ENCODE assay signal across 1 cellular context in the genomic region with DNA sequence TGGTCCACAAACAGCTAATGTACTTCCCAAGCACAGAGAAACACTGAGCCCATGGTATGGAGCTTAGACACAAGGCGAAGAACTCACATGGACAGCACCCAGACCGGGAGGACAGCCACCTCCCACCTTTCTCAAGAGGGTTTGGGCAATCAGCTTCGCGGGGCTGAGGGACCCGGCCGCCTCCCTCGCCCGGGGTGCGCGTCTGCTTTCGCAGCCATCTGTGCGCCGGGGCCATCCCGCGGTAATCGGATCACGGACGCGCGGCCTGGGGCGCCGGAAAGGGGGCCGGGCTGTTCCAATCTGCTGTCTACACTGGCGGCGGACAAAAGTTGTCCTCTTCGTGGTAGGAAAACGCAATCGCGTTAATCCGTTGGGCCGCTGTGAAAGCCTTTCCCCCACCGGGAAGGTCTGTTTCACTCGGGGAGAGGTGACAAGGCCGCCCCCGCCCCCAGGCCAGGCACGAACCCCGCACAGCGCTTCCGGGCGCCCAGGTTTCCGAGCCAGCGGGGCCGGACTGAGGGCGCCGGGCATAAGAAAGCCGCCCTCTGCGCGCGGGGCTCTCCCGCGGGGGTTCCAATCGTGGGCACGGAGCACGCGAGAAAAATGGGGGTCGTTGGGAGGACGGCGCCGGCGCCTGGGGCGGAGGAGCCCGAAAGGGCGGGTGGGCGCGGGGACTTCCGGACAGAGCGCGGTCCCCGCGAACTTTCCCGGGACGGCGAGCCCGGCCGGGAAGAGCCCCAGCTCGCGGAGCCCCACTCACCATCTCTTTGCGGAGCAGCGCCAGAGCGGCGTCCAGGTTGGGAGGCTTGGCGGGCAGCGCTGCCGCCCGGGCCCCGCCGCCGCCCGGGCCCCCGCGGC.
TF ChIP-seq lines count a peak whose summit lies in the region.

No MANE protein-coding gene starts in this region.

TF ChIP-seq in HepG2, 621 proteins besides CTCF, POLR2A, EP300 and RAD21 (continued from another document):
- TF ChIP-seq BORCS8-MEF2B (CRISPR knock-in tag; IDR thresholded peaks at IDR 0.05) = 0 out of 2 replicates have a peak, but pooled peaks have one; percentile 37
- TF ChIP-seq SALL2 (CRISPR knock-in tag; IDR thresholded peaks at IDR 0.05) = no peak
- no peak for TF ChIP-seq ZNF616 (CRISPR knock-in tag; IDR thresholded peaks at IDR 0.05; ENCODE audit: low read depth)
- TF ChIP-seq THYN1 (CRISPR knock-in tag; IDR thresholded peaks at IDR 0.05; ENCODE audit: borderline replicate concordance, low read depth) = no peak
- TF ChIP-seq ZBTB7B (CRISPR knock-in tag; IDR thresholded peaks at IDR 0.05) = no peak
- TF ChIP-seq SMYD3 (CRISPR knock-in tag; IDR thresholded peaks at IDR 0.05) = no peak
- TF ChIP-seq ELF1 (CRISPR knock-in tag; IDR thresholded peaks at IDR 0.05) = no peak
- TF ChIP-seq RCOR2 (CRISPR knock-in tag; IDR thresholded peaks at IDR 0.05) = no peak
- no peak for TF ChIP-seq SKI (IDR thresholded peaks at IDR 0.05; ENCODE audit: partially characterized antibody)
- peak; percentile 42; the same call in 1 of the 2 replicates for TF ChIP-seq ZNF563 (CRISPR knock-in tag; IDR thresholded peaks at IDR 0.05)
- TF ChIP-seq MAZ (IDR thresholded peaks at IDR 0.05; ENCODE audit: borderline replicate concordance, low read depth, low read length) = no peak
- TF ChIP-seq MAZ (CRISPR knock-in tag; IDR thresholded peaks at IDR 0.05; ENCODE audit: low read depth) = 0 out of 2 replicates have a peak, but pooled peaks have one; percentile 26
- no peak for TF ChIP-seq TARDBP (CRISPR knock-in tag; IDR thresholded peaks at IDR 0.05)
- TF ChIP-seq ATM (IDR thresholded peaks at IDR 0.05; ENCODE audit: borderline replicate concordance) = no peak
- no peak for TF ChIP-seq FIP1L1 (IDR thresholded peaks at IDR 0.05; ENCODE audit: borderline replicate concordance, insufficient read depth, low read depth, low read length)
- no peak for TF ChIP-seq RNF219 (CRISPR knock-in tag; IDR thresholded peaks at IDR 0.05)
- TF ChIP-seq THAP7 (CRISPR knock-in tag; IDR thresholded peaks at IDR 0.05) = no peak
- TF ChIP-seq SOX13 (IDR thresholded peaks at IDR 0.05) = no peak
- TF ChIP-seq SOX13 (CRISPR knock-in tag; conservative IDR thresholded peaks at IDR 0.05 in 1 of 2, IDR thresholded peaks at IDR 0.05 in 1 of 2) = 0 out of 4 replicates have a peak, but pooled peaks of 1 of the 2 experiments have one; percentile 9
- TF ChIP-seq ZNF567 (CRISPR knock-in tag; IDR thresholded peaks at IDR 0.05; ENCODE audit: borderline replicate concordance) = no peak
- no peak for TF ChIP-seq ZNF460 (CRISPR knock-in tag; IDR thresholded peaks at IDR 0.05; ENCODE audit: borderline replicate concordance)
